Comparison of ENCODE assay signal across 10 cellular contexts in genomic region chr2:172698041-172698863, GRCh38. TPM values are rescaled to one million over a fixed set of nuclear protein-coding genes. Genes with fewer than 3 reads are reported as not detected.
DNase-seq lines count a peak whose midpoint lies in the region; ATAC-seq and TF ChIP-seq lines count a peak whose summit lies in the region.
"Had no signal": no experiment of that assay in that cellular context is flagged by ENCODE, and none has a peak within 500 bp of the region (broad histone marks: within the 10 kb centered on the region; RNA-seq: fewer than 3 reads in every experiment).

No MANE protein-coding gene starts in this region.

- H3K27ac Mint-ChIP-seq in HFFc6 = peak overlapping the region; percentile 83
- H3K27ac Mint-ChIP-seq in natural killer cell = no peak overlapping the region
- H3K27ac Mint-ChIP-seq: T-helper 1 cell treated with Interleukin-12 subunit alpha and Interleukin-12 subunit beta and Interleukin-4 antibody, amounts not matched to agents 30 μg/mL and 1 μg/mL, for 36 hours had no signal

- no peaks in the 10 kb centered on the region for H3K9me3 Mint-ChIP-seq in HFFc6
- H3K9me3 Mint-ChIP-seq in natural killer cell = no peaks in the 10 kb centered on the region
- H3K9me3 Mint-ChIP-seq: T-helper 1 cell treated with Interleukin-12 subunit alpha and Interleukin-12 subunit beta and Interleukin-4 antibody, amounts not matched to agents 30 μg/mL and 1 μg/mL, for 36 hours had no signal

- H3K27me3 ChIP-seq in HAP-1 (ENCODE audit: low read depth) = no peaks in the 10 kb centered on the region

- H3K36me3 Mint-ChIP-seq in HFFc6 (ENCODE audit: low read depth) (no peaks in the 10 kb centered on the region), natural killer cell (no peaks in the 10 kb centered on the region)

- TF ChIP-seq CTCF in HFFc6 (IDR thresholded peaks at IDR 0.05) (no peak), epithelial cell of esophagus (IDR thresholded peaks at IDR 0.05; ENCODE audit: insufficient read depth, low read depth, low read length, missing control alignments) (no peak), natural killer cell (IDR thresholded peaks at IDR 0.05) (no peak)

- no peak overlapping the region for H3K4me3 ChIP-seq in epithelial cell of esophagus (ENCODE audit: low read length)
- no peak overlapping the region for H3K4me3 ChIP-seq in HAP-1
- H3K4me3 ChIP-seq: lung had no signal

- ATAC-seq in GM18508 (IDR thresholded peaks at IDR 0.05; ENCODE audit: insufficient read depth, unreplicated experiment) = peak; percentile 53
- ATAC-seq in natural killer cell = no peak

- H3K4me3 Mint-ChIP-seq in HFFc6 = peak overlapping the region; percentile 37; the same call in 1 of the 2 replicates
- H3K4me3 Mint-ChIP-seq in natural killer cell = no peak overlapping the region
- H3K4me3 Mint-ChIP-seq: T-helper 1 cell treated with Interleukin-12 subunit alpha and Interleukin-12 subunit beta and Interleukin-4 antibody, amounts not matched to agents 30 μg/mL and 1 μg/mL, for 36 hours had no signal

- no peaks in the 10 kb centered on the region for H3K9me3 ChIP-seq in HAP-1

- H3K36me3 ChIP-seq in HAP-1 (replicated peaks) = no peaks in the 10 kb centered on the region

- H3K4me1 Mint-ChIP-seq in HFFc6 (ENCODE audit: low read depth) = peaks cover 81% of the 10 kb centered on the region
- H3K4me1 Mint-ChIP-seq in natural killer cell = peaks cover 0 to 6% of the 10 kb centered on the region in 2 donors

- no peaks in the 10 kb centered on the region for H3K27me3 Mint-ChIP-seq in HFFc6 (ENCODE audit: insufficient read depth)
- H3K27me3 Mint-ChIP-seq in natural killer cell (ENCODE audit: low read depth in 2 of 2) = peaks cover 3 to 9% of the 10 kb centered on the region in 2 donors

- no peaks in the 10 kb centered on the region for H3K4me1 ChIP-seq in HAP-1

- in situ Hi-C loops in HAP-1 (cut with MboI; ENCODE audit: low sequenced_read_pairs) = no loop called here

- intact Hi-C loops in natural killer cell (cut with micrococcal nuclease) = no loop called here

- DNase-seq in HFFc6 = peak; percentile 92
- DNase-seq in NCI-H69 (lab: John Stamatoyannopoulos, UW) = peak; percentile 12
- peak; percentile 89 for DNase-seq in epithelial cell of esophagus (ENCODE audit: low read depth)
- no peak for DNase-seq in NCI-H2081 (lab: John Stamatoyannopoulos, UW)
- DNase-seq in natural killer cell = no peak
- no peak for DNase-seq in NCI-H2196 (lab: John Stamatoyannopoulos, UW; ENCODE audit: unreplicated experiment)
- DNase-seq in HAP-1 (ENCODE audit: low spot score in 2 of 2) = no peak

RNA-seq across cellular contexts. Expression of gene RAPGEF4, which starts 37.4 kb away (rescaled TPM):
- total RNA-seq in HFFc6 (2021; fragmentation: NEBNext Ultra II Directional; extraction: Animal tissue kit (Norgen Biotek cat#: 25700)) = under 1 TPM; 0.14 to 0.37 (median 0.18) TPM
- total RNA-seq in natural killer cell = under 1 TPM in 1 of 3 donors, not detected in 2; 0.50 TPM

Comparison
In these comparisons a context has a peak if more than half of its experiments do, and no peak if none do; other contexts are left out.
1. DNase-seq: peak in HFFc6 (single experiment), NCI-H69 (single experiment) and epithelial cell of esophagus (single experiment); none in NCI-H2081 (0 of 2), natural killer cell (single experiment), NCI-H2196 (single experiment) and HAP-1 (0 of 2).